20 cellular contexts compared by ENCODE assay signal in genomic region chr1:151949371-151950193, GRCh38. TPM values are rescaled to one million over a fixed set of nuclear protein-coding genes. Genes with fewer than 3 reads are reported as not detected.
A peak's percentile ranks its signal among the peaks of the same experiment; 100 is the strongest.
DNase-seq lines count a peak whose midpoint lies in the region; ATAC-seq and TF ChIP-seq lines count a peak whose summit lies in the region.
"Had no signal": no experiment of that assay in that cellular context is flagged by ENCODE, and none has a peak within 500 bp of the region (broad histone marks: within the 10 kb centered on the region; RNA-seq: fewer than 3 reads in every experiment).

No MANE protein-coding gene starts in this region.

- H3K4me2 ChIP-seq in mesenchymal stem cell (ENCODE audit: low read length, poor library complexity, severe bottlenecking): no peak overlapping the region
- H3K4me2 ChIP-seq: BLaER1, GM23338 had no signal

- H3K36me3 ChIP-seq in mesenchymal stem cell (ENCODE audit: control insufficient read depth in 1 of 2, insufficient read depth in 2 of 2, low read depth in 1 of 2, low read length in 2 of 2): no peaks in the 10 kb centered on the region
- no peaks in the 10 kb centered on the region for H3K36me3 ChIP-seq in testis (ENCODE audit: low read depth, missing control alignments)
- H3K36me3 ChIP-seq: BLaER1 had no signal

- peaks cover 7% of the 10 kb centered on the region for H3K36me3 Mint-ChIP-seq in central memory CD8-positive, alpha-beta T cell (ENCODE audit: insufficient read depth)
- H3K36me3 Mint-ChIP-seq: CD8-positive, alpha-beta T cell had no signal

- no peak for TF ChIP-seq POLR2A in testis (IDR thresholded peaks at IDR 0.05)

- H3K27me3 ChIP-seq in mesenchymal stem cell (ENCODE audit: control insufficient read depth in 1 of 2, insufficient read depth in 1 of 2, low read length in 2 of 2) (no peaks in the 10 kb centered on the region), testis (no peaks in the 10 kb centered on the region)
- H3K27me3 ChIP-seq: BLaER1 had no signal

- H3K27me3 Mint-ChIP-seq in central memory CD8-positive, alpha-beta T cell: no peaks in the 10 kb centered on the region

- no peak overlapping the region for H2BK120ac ChIP-seq in mesenchymal stem cell (ENCODE audit: low read depth, low read length)

- H2BK15ac ChIP-seq in mesenchymal stem cell (ENCODE audit: low read depth, poor library complexity, severe bottlenecking): no peak overlapping the region

- no peak overlapping the region for H3K9ac ChIP-seq in mesenchymal stem cell (ENCODE audit: low read length)
- H3K9ac ChIP-seq: BLaER1 had no signal

- intact Hi-C loops in Right ventricle myocardium superior (cut with DNase I): no loop called here
- intact Hi-C loops in cardiac septum (cut with DNase I): no loop called here
- intact Hi-C loops in testis (cut with DNase I; ENCODE audit: low total_unique reads): no loop called here

- no peaks in the 10 kb centered on the region for H3K9me3 ChIP-seq in mesenchymal stem cell (ENCODE audit: control insufficient read depth, low read length)
- H3K9me3 ChIP-seq in testis: no peaks in the 10 kb centered on the region
- H3K9me3 ChIP-seq: BLaER1 had no signal

- DNase-seq in Right ventricle myocardium superior (peak; percentile 48), cardiac septum (ENCODE audit: low spot score) (no peak), mesenchymal stem cell (no peak), testis (peak; percentile 37), SHP77 treated with DMSO at 0.1 percent for 48 hours (lab: John Stamatoyannopoulos, UW) (no peak), NOMO-1 treated with dmso at 0.1 percent for 144 hours (lab: John Stamatoyannopoulos, UW; ENCODE audit: unreplicated experiment) (no peak)
- no peak for DNase-seq in central memory CD8-positive, alpha-beta T cell (ENCODE audit: low spot score in 2 of 2)
- DNase-seq: Calu3; CD8-positive, alpha-beta T cell; GF-D8; MM.1S; NCI-H1092 treated with DMSO at 0.1 percent for 48 hours; NCI-H146; NCI-H2081; SHP77 had no signal

- no peak overlapping the region for H2BK5ac ChIP-seq in mesenchymal stem cell (ENCODE audit: low read depth, low read length, poor library complexity, severe bottlenecking)

- H3K18ac ChIP-seq in mesenchymal stem cell (ENCODE audit: low read depth in 1 of 2, low read length in 2 of 2): no peak overlapping the region

- H3K4me3 Mint-ChIP-seq in central memory CD8-positive, alpha-beta T cell: no peak overlapping the region
- H3K4me3 Mint-ChIP-seq: CD8-positive, alpha-beta T cell; GM23338 had no signal

- no peak overlapping the region for H3K14ac ChIP-seq in mesenchymal stem cell (ENCODE audit: low read length in 2 of 2)

- TF ChIP-seq CTCF in testis (IDR thresholded peaks at IDR 0.05): no peak

- H3K9me3 Mint-ChIP-seq in central memory CD8-positive, alpha-beta T cell: no peaks in the 10 kb centered on the region
- H3K9me3 Mint-ChIP-seq: CD8-positive, alpha-beta T cell; GM23338 had no signal

- H3K27ac ChIP-seq in mesenchymal stem cell (ENCODE audit: low read length, poor library complexity, severe bottlenecking): no peak overlapping the region
- H3K27ac ChIP-seq in testis: peak overlapping the region; percentile 7 to 28
- H3K27ac ChIP-seq: BLaER1, HL-60 had no signal

- no peak for ATAC-seq in Right ventricle myocardium superior (ENCODE audit: poor library complexity)
- no peak for ATAC-seq in central memory CD8-positive, alpha-beta T cell (replicated peaks; ENCODE audit: extremely low read depth, poor library complexity, severe bottlenecking)
- no peak for ATAC-seq in activated CD4-positive, CD25-positive, alpha-beta regulatory T cell treated with anti-CD3 and anti-CD28 coated beads, Interleukin-2, amount 50 U/mL, for 24 hours
- ATAC-seq: CD8-positive, alpha-beta T cell; GM23338; HCT116 had no signal

- WGBS in mesenchymal stem cell: 93% methylated on average over 18 of the region's 18 CpGs
- WGBS in testis, 2 donors: 84 to 93% methylated on average over 15 to 18 of the region's 18 CpGs

- no peak overlapping the region for H4K8ac ChIP-seq in mesenchymal stem cell (ENCODE audit: low read length)

- no peak overlapping the region for H3K23ac ChIP-seq in mesenchymal stem cell (ENCODE audit: low read length in 2 of 2)

- H2BK12ac ChIP-seq in mesenchymal stem cell (ENCODE audit: low read length in 2 of 2): no peak overlapping the region

- H3K4me1 ChIP-seq in mesenchymal stem cell (ENCODE audit: control insufficient read depth, insufficient read depth, low read depth, low read length) (peaks cover 5% of the 10 kb centered on the region), testis (peaks cover 16% of the 10 kb centered on the region)

- H3K4ac ChIP-seq in mesenchymal stem cell (ENCODE audit: low read depth in 1 of 2, low read length in 2 of 2): no peak overlapping the region

- no peak overlapping the region for H2AFZ ChIP-seq in mesenchymal stem cell (ENCODE audit: low read depth, low read length)
- H2AFZ ChIP-seq: GM23338 had no signal

- H2AK5ac ChIP-seq in mesenchymal stem cell (ENCODE audit: low read length, severe bottlenecking): no peak overlapping the region

- peak overlapping the region; percentile 54 for H3K27ac Mint-ChIP-seq in central memory CD8-positive, alpha-beta T cell (ENCODE audit: low read depth)
- H3K27ac Mint-ChIP-seq: CD8-positive, alpha-beta T cell; GM23338 had no signal

- no peak overlapping the region for H3K4me3 ChIP-seq in mesenchymal stem cell (ENCODE audit: insufficient read depth in 1 of 2, low read depth in 1 of 2, low read length in 2 of 2)
- H3K4me3 ChIP-seq in testis: no peak overlapping the region
- H3K4me3 ChIP-seq: BLaER1, GM23338 had no signal

- no peaks in the 10 kb centered on the region for H3K79me1 ChIP-seq in mesenchymal stem cell (replicated peaks; ENCODE audit: low read length, poor library complexity, severe bottlenecking)

- peaks cover 28% of the 10 kb centered on the region for H3K4me1 Mint-ChIP-seq in central memory CD8-positive, alpha-beta T cell

- peak overlapping the region; percentile 40 for H4K91ac ChIP-seq in mesenchymal stem cell (ENCODE audit: low read length)

RNA-seq across cellular contexts. Expression of gene THEM4, which starts 40.3 kb away (rescaled TPM):
- 17.0 TPM for total RNA-seq in Right ventricle myocardium superior
- 15.7 TPM for total RNA-seq in cardiac septum
- polyA plus RNA-seq in mesenchymal stem cell (2013, experiment 1 of 2): 13.4 TPM
- polyA plus RNA-seq in mesenchymal stem cell (2013, experiment 2 of 2): 13.6 TPM
- 10 to 100 TPM; 35.0 to 42.0 TPM for total RNA-seq in testis
- polyA plus RNA-seq in testis (ENCODE audit: insufficient read depth, low read depth, low replicate concordance): 33.5 TPM

RNA-seq across cellular contexts. Expression of gene S100A10, which starts 44.1 kb away (rescaled TPM):
- total RNA-seq in Right ventricle myocardium superior: 230 TPM
- total RNA-seq in cardiac septum: 131 TPM
- polyA plus RNA-seq in mesenchymal stem cell (2013, experiment 1 of 2): 743 TPM
- polyA plus RNA-seq in mesenchymal stem cell (2013, experiment 2 of 2): 740 TPM
- total RNA-seq in testis: 100 to 1,000 TPM in 1 of 2 donors, 10 to 100 TPM in 1; 92.4 to 110 TPM
- 364 TPM for polyA plus RNA-seq in testis (ENCODE audit: insufficient read depth, low read depth, low replicate concordance)

Comparison
In these comparisons a context has a peak if more than half of its experiments do, and no peak if none do; other contexts are left out.
1. DNase-seq: peak in Right ventricle myocardium superior (single experiment) and testis (single experiment); none in cardiac septum (single experiment), central memory CD8-positive, alpha-beta T cell (0 of 2), mesenchymal stem cell (single experiment), SHP77 treated with DMSO at 0.1 percent for 48 hours (single experiment) and NOMO-1 treated with dmso at 0.1 percent for 144 hours (single experiment).